7 cellular contexts compared by ENCODE assay signal in genomic region chr15:20640427-20640826, GRCh38.
DNase-seq lines count a peak whose midpoint lies in the region; ATAC-seq, FAIRE-seq and TF ChIP-seq lines count a peak whose summit lies in the region.
"Not testable (repeated sequence)": the region's sequence is repeated elsewhere in the genome, so short reads cannot be mapped to it uniquely, and the experiment has no call there.

No MANE protein-coding gene starts in this region.

- 0% methylated on average over 2 of the region's 5 CpGs for WGBS in K562 (ENCODE audit: insufficient coverage, low coverage, missing lambda C conversion rate)

- not testable (repeated sequence) for H3K4me3 ChIP-seq in K562

- TF ChIP-seq RAD21 in K562 (CRISPR knock-in tag; conservative IDR thresholded peaks at IDR 0.05 in 1 of 2, IDR thresholded peaks at IDR 0.05 in 1 of 2) = not testable (repeated sequence)

- not testable (repeated sequence) for H3K9me1 ChIP-seq in K562 (ENCODE audit: control insufficient read depth, insufficient read depth, low read length)

- intact Hi-C loops in activated CD4-positive, alpha-beta T cell treated with anti-CD3 and anti-CD28 coated beads for 36 hours (cut with DNase I, micrococcal nuclease); K562 (cut with micrococcal nuclease): not testable (repeated sequence)

- in situ Hi-C loops in K562 (cut with MboI) = loop anchor here (5.0 to 10.0 kb wide), 2 partner anchors 424 to 1722 kb away; no protein-coding TSS in a partner anchor

- H3K27me3 ChIP-seq in K562 (ENCODE audit: control insufficient read depth in 2 of 2, insufficient read depth in 2 of 2, low read length in 2 of 2) = not testable (repeated sequence)

- ATAC-seq in GM18867 (IDR thresholded peaks at IDR 0.05; ENCODE audit: unreplicated experiment) (peak; percentile 76), GM21423 (IDR thresholded peaks at IDR 0.05; ENCODE audit: unreplicated experiment) (peak; percentile 62), HG02610 (IDR thresholded peaks at IDR 0.05; ENCODE audit: unreplicated experiment) (peak; percentile 62), HG03432 (IDR thresholded peaks at IDR 0.05; ENCODE audit: unreplicated experiment) (peak; percentile 65), K562 (peak; percentile 98), memory B cell (ENCODE audit: low read depth) (peak; percentile 32)
- ATAC-seq in activated CD4-positive, alpha-beta T cell treated with anti-CD3 and anti-CD28 coated beads for 36 hours = peak; percentile 92

- not testable (repeated sequence) for H3K9me3 ChIP-seq in K562 (replicated peaks; ENCODE audit: control insufficient read depth, insufficient read depth, low read depth, low read length)

- not testable (repeated sequence) for H3K36me3 ChIP-seq in K562 (ENCODE audit: control insufficient read depth, insufficient read depth, low read length)

- not testable (repeated sequence) for H3K4me1 ChIP-seq in K562 (replicated peaks in 1 of 2; ENCODE audit: control insufficient read depth in 2 of 2, insufficient read depth in 2 of 2, low read length in 2 of 2)

- H2AFZ ChIP-seq in K562 (ENCODE audit: low read depth, low read length) = not testable (repeated sequence)

- not testable (repeated sequence) for TF ChIP-seq CTCF in K562 (IDR thresholded peaks at IDR 0.05 in 2 of 3, conservative IDR thresholded peaks at IDR 0.05 in 1 of 3; ENCODE audit: insufficient read depth in 2 of 3, low read depth in 1 of 3, low read length in 3 of 3)

- H3K27ac ChIP-seq in K562 (ENCODE audit: extremely low read depth, low read depth, low read length) = not testable (repeated sequence)

- H3K4me1 Mint-ChIP-seq in activated CD4-positive, alpha-beta T cell treated with anti-CD3 and anti-CD28 coated beads for 36 hours; memory B cell: not testable (repeated sequence)

- H3K27ac Mint-ChIP-seq in activated CD4-positive, alpha-beta T cell treated with anti-CD3 and anti-CD28 coated beads for 36 hours; memory B cell: not testable (repeated sequence)

- H3K4me3 Mint-ChIP-seq in activated CD4-positive, alpha-beta T cell treated with anti-CD3 and anti-CD28 coated beads for 36 hours; memory B cell: not testable (repeated sequence)

- H4K20me1 ChIP-seq in K562 (replicated peaks; ENCODE audit: control insufficient read depth, insufficient read depth, low read length) = not testable (repeated sequence)

- peaks cover 17% of the 10 kb centered on the region for H3K27me3 Mint-ChIP-seq in activated CD4-positive, alpha-beta T cell treated with anti-CD3 and anti-CD28 coated beads for 36 hours
- not testable (repeated sequence) for H3K27me3 Mint-ChIP-seq in memory B cell

- not testable (repeated sequence) for H3K4me2 ChIP-seq in K562 (ENCODE audit: insufficient read depth, low read length)

- POLR2A ChIA-PET in activated CD4-positive, alpha-beta T cell treated with anti-CD3 and anti-CD28 coated beads for 36 hours (lab: Charles Lee); K562 (lab: Yijun Ruan, JAX): not testable (repeated sequence)

- not testable (repeated sequence) for H3K9ac ChIP-seq in K562 (ENCODE audit: insufficient read depth in 1 of 2, low read depth in 2 of 2, low read length in 2 of 2)

- not testable (repeated sequence) for H3K36me3 Mint-ChIP-seq in activated CD4-positive, alpha-beta T cell treated with anti-CD3 and anti-CD28 coated beads for 36 hours (ENCODE audit: low read depth); memory B cell

- not testable (repeated sequence) for H3K79me2 ChIP-seq in K562 (ENCODE audit: control insufficient read depth, insufficient read depth, low read length)

- CTCF ChIA-PET in activated CD4-positive, alpha-beta T cell treated with anti-CD3 and anti-CD28 coated beads for 36 hours (lab: Charles Lee); K562 (lab: Yijun Ruan, JAX; ENCODE audit: low intra/inter-chr PET ratio): not testable (repeated sequence)

- not testable (repeated sequence) for TF ChIP-seq EP300 in K562 (IDR thresholded peaks at IDR 0.05; ENCODE audit: low read length)

- BruUV-seq in K562 (replicated peaks; lab: Mats Ljungman, UMichigan) = not testable (repeated sequence)

- peak; percentile 67 for FAIRE-seq in K562 (lab: Jason Lieb, UNC)

- TF ChIP-seq POLR2A in K562 (conservative IDR thresholded peaks at IDR 0.05) = not testable (repeated sequence)

- H3K9me3 Mint-ChIP-seq in activated CD4-positive, alpha-beta T cell treated with anti-CD3 and anti-CD28 coated beads for 36 hours (ENCODE audit: low read depth); memory B cell: not testable (repeated sequence)

- DNase-seq in activated CD4-positive, alpha-beta T cell treated with anti-CD3 and anti-CD28 coated beads for 36 hours = peak; percentile 31
- DNase-seq in K562 (ENCODE audit: extremely low read depth in 1 of 4, low spot score in 3 of 4); memory B cell (ENCODE audit: low spot score in 2 of 2): not testable (repeated sequence)

Comparison
In these comparisons a context has a peak if more than half of its experiments do, and no peak if none do; other contexts are left out.
1. ATAC-seq: peak in every context shown above with its lines; median percentile 98 in K562; 92 in activated CD4-positive, alpha-beta T cell treated with anti-CD3 and anti-CD28 coated beads for 36 hours; 76 in GM18867; 65 in HG03432; 62 in GM21423; 62 in HG02610; 32 in memory B cell.